13 cellular contexts compared by ENCODE assay signal in genomic region chr5:5063533-5063953, GRCh38.
DNase-seq lines count a peak whose midpoint lies in the region; ATAC-seq and TF ChIP-seq lines count a peak whose summit lies in the region.
"Had no signal": no experiment of that assay in that cellular context is flagged by ENCODE, and none has a peak within 500 bp of the region (broad histone marks: within the 10 kb centered on the region; RNA-seq: fewer than 3 reads in every experiment).

No MANE protein-coding gene starts in this region.

- H2AFZ ChIP-seq in hepatocyte (no peak overlapping the region), smooth muscle cell (ENCODE audit: low read depth) (no peak overlapping the region)

- no peaks in the 10 kb centered on the region for H3K9me2 ChIP-seq in hepatocyte (replicated peaks; ENCODE audit: insufficient read depth)

- POLR2A ChIA-PET in Caco-2 (lab: Charles Lee) = no interaction called here

- CTCF ChIA-PET in Caco-2 (lab: Charles Lee) = interaction anchor here (0.5 to 1.8 kb wide), 6 partner anchors 51 to 358 kb away, joined by 3 to 17 read pairs (median 3); partner anchors contain the start of gene ICE1

- H3K4me2 ChIP-seq in hepatocyte (no peak overlapping the region), smooth muscle cell (no peak overlapping the region)
- H3K4me2 ChIP-seq: BLaER1 had no signal

- intact Hi-C loops in Caco-2 (cut with micrococcal nuclease; ENCODE audit: unreplicated experiment) = loop anchor here (1.0 kb wide), 4 partner anchors 73 to 359 kb away; partner anchors contain the start of gene ICE1

- H3K4me1 Mint-ChIP-seq in Caco-2 (ENCODE audit: low read depth, unreplicated experiment) = peaks cover 38% of the 10 kb centered on the region

- H3K4me1 ChIP-seq in Caco-2 = peaks cover 52% of the 10 kb centered on the region
- H3K4me1 ChIP-seq in hepatocyte (ENCODE audit: insufficient read depth) = no peaks in the 10 kb centered on the region
- no peaks in the 10 kb centered on the region for H3K4me1 ChIP-seq in smooth muscle cell (ENCODE audit: low read depth)

- no TSS peak for BruUV-seq in Caco-2 (replicated peaks; lab: Mats Ljungman, UMichigan)

- H3K9ac ChIP-seq in smooth muscle cell (ENCODE audit: low read depth) = no peak overlapping the region
- H3K9ac ChIP-seq: BLaER1 had no signal

- 39% methylated on average over 3 of the region's 3 CpGs for WGBS in hepatocyte (ENCODE audit: low lambda C conversion rate, missing lambda C conversion rate)
- 73% methylated on average over 3 of the region's 3 CpGs for WGBS in smooth muscle cell (ENCODE audit: low lambda C conversion rate)

- H3K9me3 ChIP-seq in Caco-2 = no peaks in the 10 kb centered on the region; the same call in 1 of the 2 replicates
- H3K9me3 ChIP-seq in hepatocyte (ENCODE audit: low read depth) = no peaks in the 10 kb centered on the region
- no peaks in the 10 kb centered on the region for H3K9me3 ChIP-seq in smooth muscle cell (replicated peaks; ENCODE audit: low read depth)
- H3K9me3 ChIP-seq: BLaER1, heart right ventricle had no signal

- H3K4me3 ChIP-seq in Caco-2 (ENCODE audit: low read depth, low read length) (no peak overlapping the region), hepatocyte (no peak overlapping the region), smooth muscle cell (no peak overlapping the region)
- H3K4me3 ChIP-seq: BLaER1, heart right ventricle had no signal

- H3F3A ChIP-seq in smooth muscle cell (ENCODE audit: low read depth) = no peaks in the 10 kb centered on the region

- H3K4me3 Mint-ChIP-seq in Caco-2 (ENCODE audit: unreplicated experiment) = peak overlapping the region; percentile 32

- no peaks in the 10 kb centered on the region for H3K36me3 ChIP-seq in Caco-2 (ENCODE audit: control insufficient read depth, insufficient read depth, low read length)
- no peaks in the 10 kb centered on the region for H3K36me3 ChIP-seq in hepatocyte (replicated peaks; ENCODE audit: insufficient read depth, low read depth)
- H3K36me3 ChIP-seq in smooth muscle cell (ENCODE audit: low read depth) = no peaks in the 10 kb centered on the region
- H3K36me3 ChIP-seq: BLaER1, heart right ventricle had no signal

- DNase-seq in Caco-2 (peak; percentile 86 to 88), GM19240 (ENCODE audit: insufficient read length, low spot score) (peak; percentile 4), hepatocyte (ENCODE audit: low spot score) (no peak), NCI-H2029 treated with DMSO at 0.1 percent for 48 hours (lab: John Stamatoyannopoulos, UW) (no peak), smooth muscle cell (lab: John Stamatoyannopoulos, UW; ENCODE audit: unreplicated experiment) (no peak), mucosa of gallbladder (ENCODE audit: low spot score) (no peak)
- DNase-seq: heart right ventricle, NCI-H2227 treated with DMSO at 0.1 percent for 48 hours, nucleus accumbens, T-helper 1 cell had no signal

- H3K27me3 Mint-ChIP-seq in Caco-2 (ENCODE audit: insufficient read depth, unreplicated experiment) = no peaks in the 10 kb centered on the region

- peaks cover 7% of the 10 kb centered on the region for H3K36me3 Mint-ChIP-seq in Caco-2 (ENCODE audit: insufficient read depth, unreplicated experiment)

- peak; percentile 48 to 49 for TF ChIP-seq CTCF in Caco-2 (IDR thresholded peaks at IDR 0.05; ENCODE audit: insufficient read depth in 1 of 2, low read depth in 1 of 2, low read length in 1 of 2, severe bottlenecking in 1 of 2, unreplicated experiment in 1 of 2)
- peak; percentile 8 for TF ChIP-seq CTCF in hepatocyte (IDR thresholded peaks at IDR 0.05; ENCODE audit: poor library complexity)
- TF ChIP-seq CTCF in smooth muscle cell (IDR thresholded peaks at IDR 0.05; ENCODE audit: borderline replicate concordance, insufficient read depth, poor library complexity, severe bottlenecking) = no peak

- H3K9me3 Mint-ChIP-seq in Caco-2 (ENCODE audit: unreplicated experiment) = peaks cover 30% of the 10 kb centered on the region

- peak overlapping the region; percentile 93 for H3K27ac Mint-ChIP-seq in Caco-2 (ENCODE audit: unreplicated experiment)

- H4K20me1 ChIP-seq in hepatocyte (ENCODE audit: insufficient read depth, poor library complexity, severe bottlenecking) (no peaks in the 10 kb centered on the region), smooth muscle cell (ENCODE audit: low read depth) (no peaks in the 10 kb centered on the region)
- H4K20me1 ChIP-seq: BLaER1 had no signal

- H3K27me3 ChIP-seq in Caco-2 (replicated peaks; ENCODE audit: control insufficient read depth, insufficient read depth, low read length) (no peaks in the 10 kb centered on the region), hepatocyte (no peaks in the 10 kb centered on the region), smooth muscle cell (ENCODE audit: low read depth) (no peaks in the 10 kb centered on the region)
- H3K27me3 ChIP-seq: BLaER1 had no signal

- H3K27ac ChIP-seq in hepatocyte = no peak overlapping the region
- no peak overlapping the region for H3K27ac ChIP-seq in smooth muscle cell (ENCODE audit: low read depth)
- H3K27ac ChIP-seq: BLaER1, heart right ventricle had no signal

- H3K79me2 ChIP-seq in hepatocyte = no peaks in the 10 kb centered on the region
- H3K79me2 ChIP-seq in smooth muscle cell (ENCODE audit: low read depth) = no peaks in the 10 kb centered on the region

- ATAC-seq in HG03342 (IDR thresholded peaks at IDR 0.05; ENCODE audit: unreplicated experiment) (peak; percentile 65), HG03097 (IDR thresholded peaks at IDR 0.05; ENCODE audit: low FRiP score, unreplicated experiment) (no peak)
- ATAC-seq: heart right ventricle had no signal

Comparison
In these comparisons a context has a peak if more than half of its experiments do, and no peak if none do; other contexts are left out.
1. DNase-seq: peak in Caco-2 (2 of 2) and GM19240 (single experiment); none in hepatocyte (single experiment), NCI-H2029 treated with DMSO at 0.1 percent for 48 hours (single experiment), smooth muscle cell (single experiment) and mucosa of gallbladder (single experiment).